ENCODE assay signal across 8 cellular contexts in the genomic region with DNA sequence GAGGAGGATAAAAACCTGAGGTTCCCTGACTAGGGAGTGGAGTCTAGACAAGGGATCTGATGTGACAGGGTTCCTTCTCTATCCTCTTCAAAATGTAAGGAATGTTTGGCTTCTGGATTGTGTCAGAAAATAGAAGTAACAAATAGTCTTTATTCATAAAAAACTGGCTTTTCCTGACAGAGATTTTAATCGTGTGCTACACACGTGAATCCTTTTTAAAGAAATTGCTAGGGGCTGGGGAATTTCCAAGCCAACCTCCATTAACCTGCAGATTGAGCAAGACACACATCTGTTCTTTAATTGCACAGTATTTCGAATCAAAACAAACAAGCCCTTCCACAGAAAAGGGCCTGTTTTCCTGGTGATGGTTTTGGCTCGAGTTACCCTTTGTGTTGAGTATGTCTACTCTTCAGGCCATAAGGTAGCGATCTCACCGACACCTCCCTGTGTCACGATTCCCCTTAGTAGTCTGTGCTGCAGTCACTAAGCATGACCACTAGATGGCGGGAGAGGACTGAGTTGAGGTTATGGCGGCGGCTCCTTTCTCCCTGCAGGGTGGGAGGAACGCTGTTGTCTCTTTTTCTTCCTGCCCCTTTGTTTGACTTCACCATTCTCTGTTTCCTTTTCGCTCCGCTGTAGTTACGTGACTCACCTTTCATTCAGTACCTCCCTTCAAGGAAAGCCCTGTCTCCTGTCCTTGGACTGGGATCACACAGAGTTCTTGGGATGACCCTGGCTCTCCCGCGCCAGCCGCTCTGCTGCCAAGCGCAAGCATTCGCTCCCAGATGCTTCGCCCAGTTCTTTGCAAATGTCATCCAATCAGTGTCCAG.
DNase-seq lines count a peak whose midpoint lies in the region; ATAC-seq, FAIRE-seq and TF ChIP-seq lines count a peak whose summit lies in the region.

No MANE protein-coding gene starts in this region.

- DNase-seq in 8988T (peak; percentile 44), NCI-H2081 (lab: John Stamatoyannopoulos, UW) (peak; percentile 84 to 94), WERI-Rb-1 (peak; percentile 75), cardiac fibroblast (ENCODE audit: low read depth in 2 of 2) (peak; percentile 75 to 86)
- peak; percentile 52 to 57 for DNase-seq in stimulated activated CD4-positive, alpha-beta T cell treated with anti-CD3 and anti-CD28 coated beads, Interleukin-15, amount 100 ng/mL, for 1 hour (ENCODE audit: low read depth in 1 of 2, low spot score in 1 of 2)

- peak; percentile 90 for FAIRE-seq in islet of Langerhans (lab: Jason Lieb, UNC)

- peak; percentile 97 for ATAC-seq in GM18502 (IDR thresholded peaks at IDR 0.05; ENCODE audit: poor library complexity, unreplicated experiment)
- ATAC-seq in HG03025 (IDR thresholded peaks at IDR 0.05; ENCODE audit: low FRiP score, unreplicated experiment), result peak; percentile 95

- H3K9me3 ChIP-seq in WERI-Rb-1 (ENCODE audit: severe bottlenecking), result no peaks in the 10 kb centered on the region

- H3K27ac ChIP-seq in WERI-Rb-1, result no peak overlapping the region; the same call in 1 of the 2 replicates

- peak overlapping the region; percentile 32 for H3K4me3 ChIP-seq in WERI-Rb-1 (ENCODE audit: low read depth, low read length)
- H3K4me3 ChIP-seq in cardiac fibroblast (replicated peaks in 1 of 2; ENCODE audit: low read depth in 2 of 2, low read length in 2 of 2), result peak overlapping the region; percentile 35 to 48

- H3K36me3 ChIP-seq in WERI-Rb-1, result no peaks in the 10 kb centered on the region

- peak; percentile 96 for TF ChIP-seq CTCF in WERI-Rb-1 (IDR thresholded peaks at IDR 0.05; ENCODE audit: low read depth, low read length)
- TF ChIP-seq CTCF in cardiac fibroblast (IDR thresholded peaks at IDR 0.05; ENCODE audit: low read depth, low read length), result peak; percentile 94

- H3K27me3 ChIP-seq in WERI-Rb-1 (ENCODE audit: insufficient read depth, low read depth, severe bottlenecking), result no peaks in the 10 kb centered on the region
